ENCODE assay signal across 13 cellular contexts in genomic region chr9:129384887-129385614, GRCh38.
A peak's percentile ranks its signal among the peaks of the same experiment; 100 is the strongest.
DNase-seq lines count a peak whose midpoint lies in the region; ATAC-seq and TF ChIP-seq lines count a peak whose summit lies in the region.
"Had no signal": no experiment of that assay in that cellular context is flagged by ENCODE, and none has a peak within 500 bp of the region (broad histone marks: within the 10 kb centered on the region; RNA-seq: fewer than 3 reads in every experiment).

No MANE protein-coding gene starts in this region.

- H3K27ac Mint-ChIP-seq in activated naive CD4-positive, alpha-beta T cell treated with anti-CD3 and anti-CD28 coated beads, Interleukin-2, amount 50 U/mL, for 24 hours, result no peak overlapping the region
- peak overlapping the region; percentile 13 for H3K27ac Mint-ChIP-seq in activated T-helper 1 cell treated with anti-CD3 and anti-CD28 coated beads, Interleukin-12 subunit alpha, Interleukin-12 subunit beta, Interleukin-2, Interleukin-4 antibody, amounts not matched to agents 30 ng/mL and 10 ng/mL and 1 ng/mL, durations not matched to agents 14 hours and 24 hours and 36 hours
- H3K27ac Mint-ChIP-seq in memory B cell, result peak overlapping the region; percentile 40

- no peaks in the 10 kb centered on the region for H3K9me3 ChIP-seq in vagina
- H3K9me3 ChIP-seq: SK-N-SH had no signal

- H3K4me3 Mint-ChIP-seq in activated naive CD4-positive, alpha-beta T cell treated with anti-CD3 and anti-CD28 coated beads, Interleukin-2, amount 50 U/mL, for 24 hours, result peak overlapping the region; percentile 77
- peak overlapping the region; percentile 33 for H3K4me3 Mint-ChIP-seq in activated T-helper 1 cell treated with anti-CD3 and anti-CD28 coated beads, Interleukin-12 subunit alpha, Interleukin-12 subunit beta, Interleukin-2, Interleukin-4 antibody, amounts not matched to agents 30 ng/mL and 10 ng/mL and 1 ng/mL, durations not matched to agents 14 hours and 24 hours and 36 hours
- peak overlapping the region; percentile 81 for H3K4me3 Mint-ChIP-seq in memory B cell

- no peaks in the 10 kb centered on the region for H3K9me3 Mint-ChIP-seq in activated naive CD4-positive, alpha-beta T cell treated with anti-CD3 and anti-CD28 coated beads, Interleukin-2, amount 50 U/mL, for 24 hours
- H3K9me3 Mint-ChIP-seq in activated T-helper 1 cell treated with anti-CD3 and anti-CD28 coated beads, Interleukin-12 subunit alpha, Interleukin-12 subunit beta, Interleukin-2, Interleukin-4 antibody, amounts not matched to agents 30 ng/mL and 10 ng/mL and 1 ng/mL, durations not matched to agents 14 hours and 24 hours and 36 hours, result no peaks in the 10 kb centered on the region
- H3K9me3 Mint-ChIP-seq in memory B cell, result no peaks in the 10 kb centered on the region

- no peaks in the 10 kb centered on the region for H3K27me3 ChIP-seq in vagina

- H3K4me3 ChIP-seq in vagina, result no peak overlapping the region
- H3K4me3 ChIP-seq: lung had no signal

- H3K36me3 Mint-ChIP-seq in activated naive CD4-positive, alpha-beta T cell treated with anti-CD3 and anti-CD28 coated beads, Interleukin-2, amount 50 U/mL, for 24 hours, result no peaks in the 10 kb centered on the region
- H3K36me3 Mint-ChIP-seq in activated T-helper 1 cell treated with anti-CD3 and anti-CD28 coated beads, Interleukin-12 subunit alpha, Interleukin-12 subunit beta, Interleukin-2, Interleukin-4 antibody, amounts not matched to agents 30 ng/mL and 10 ng/mL and 1 ng/mL, durations not matched to agents 14 hours and 24 hours and 36 hours (ENCODE audit: low read depth), result no peaks in the 10 kb centered on the region
- no peaks in the 10 kb centered on the region for H3K36me3 Mint-ChIP-seq in memory B cell

- peak; percentile 29 for ATAC-seq in memory B cell (ENCODE audit: low read depth)
- no peak for ATAC-seq in HG03108 (IDR thresholded peaks at IDR 0.05; ENCODE audit: unreplicated experiment)
- no peak for ATAC-seq in HG02852 (IDR thresholded peaks at IDR 0.05; ENCODE audit: unreplicated experiment)

- intact Hi-C loops in activated T-helper 1 cell treated with anti-CD3 and anti-CD28 coated beads, Interleukin-12 subunit alpha, Interleukin-12 subunit beta, Interleukin-2, Interleukin-4 antibody, amounts not matched to agents 30 ng/mL and 10 ng/mL and 1 ng/mL, durations not matched to agents 14 hours and 24 hours and 36 hours (cut with micrococcal nuclease), result no loop called here
- intact Hi-C loops in vagina (cut with DNase I), result no loop called here

- H3K4me1 ChIP-seq in vagina, result peaks cover 24% of the 10 kb centered on the region

- no peaks in the 10 kb centered on the region for H3K36me3 ChIP-seq in vagina

- no peaks in the 10 kb centered on the region for H3K27me3 Mint-ChIP-seq in activated naive CD4-positive, alpha-beta T cell treated with anti-CD3 and anti-CD28 coated beads, Interleukin-2, amount 50 U/mL, for 24 hours
- H3K27me3 Mint-ChIP-seq in activated T-helper 1 cell treated with anti-CD3 and anti-CD28 coated beads, Interleukin-12 subunit alpha, Interleukin-12 subunit beta, Interleukin-2, Interleukin-4 antibody, amounts not matched to agents 30 ng/mL and 10 ng/mL and 1 ng/mL, durations not matched to agents 14 hours and 24 hours and 36 hours (ENCODE audit: insufficient read depth), result peaks cover 10% of the 10 kb centered on the region
- no peaks in the 10 kb centered on the region for H3K27me3 Mint-ChIP-seq in memory B cell

- no peak for TF ChIP-seq CTCF in vagina (IDR thresholded peaks at IDR 0.05)

- H3K27ac ChIP-seq in vagina, result peak overlapping the region; percentile 96

- H3K4me1 Mint-ChIP-seq in activated naive CD4-positive, alpha-beta T cell treated with anti-CD3 and anti-CD28 coated beads, Interleukin-2, amount 50 U/mL, for 24 hours, result peaks cover 14% of the 10 kb centered on the region
- no peaks in the 10 kb centered on the region for H3K4me1 Mint-ChIP-seq in activated T-helper 1 cell treated with anti-CD3 and anti-CD28 coated beads, Interleukin-12 subunit alpha, Interleukin-12 subunit beta, Interleukin-2, Interleukin-4 antibody, amounts not matched to agents 30 ng/mL and 10 ng/mL and 1 ng/mL, durations not matched to agents 14 hours and 24 hours and 36 hours (ENCODE audit: low read depth)
- peaks cover 6% of the 10 kb centered on the region for H3K4me1 Mint-ChIP-seq in memory B cell

- TF ChIP-seq POLR2A in vagina (IDR thresholded peaks at IDR 0.05), result no peak

- DNase-seq in activated naive CD4-positive, alpha-beta T cell treated with Interleukin-2 at 50 U/mL for 16 hours, result no peak
- no peak for DNase-seq in activated T-helper 1 cell treated with anti-CD3 and anti-CD28 coated beads, Interleukin-12 subunit alpha, Interleukin-12 subunit beta, Interleukin-2, Interleukin-4 antibody, amounts not matched to agents 30 ng/mL and 10 ng/mL and 1 ng/mL, durations not matched to agents 14 hours and 24 hours and 36 hours (ENCODE audit: low spot score)
- DNase-seq in memory B cell (ENCODE audit: low spot score in 2 of 2) (no peak), vagina (ENCODE audit: extremely low spot score in 2 of 2) (no peak), germinal center (ENCODE audit: low spot score) (no peak)
- DNase-seq: activated gamma-delta T cell; EL; SK-N-SH; stimulated activated CD4-positive, alpha-beta T cell treated with anti-CD3 and anti-CD28 coated beads, Interleukin-15, amount 100 ng/mL, for 24 hours had no signal
